28 cellular contexts compared by ENCODE assay signal in genomic region chr1:88284666-88285366, GRCh38.
"Had no signal": no experiment of that assay in that cellular context is flagged by ENCODE, and none has a peak within 500 bp of the region (broad histone marks: within the 10 kb centered on the region; RNA-seq: fewer than 3 reads in every experiment).

No MANE protein-coding gene starts in this region.

- H3K36me3 Mint-ChIP-seq: mesothelial cell of epicardium; natural killer cell; neural progenitor cell; stimulated activated memory B cell treated with anti-CD40 and anti-IgM and Interleukin-4, amounts not matched to agents 10 μg/mL and 1 μg/mL and 100 μg/mL, for 72 hours; type B pancreatic cell had no signal

- H3K27ac Mint-ChIP-seq: mesothelial cell of epicardium; naive B cell; natural killer cell; nephron progenitor cell; neural progenitor cell; progenitor cell of endocrine pancreas; stimulated activated memory B cell treated with anti-CD40 and anti-IgM and Interleukin-4, amounts not matched to agents 10 μg/mL and 1 μg/mL and 100 μg/mL, for 72 hours; stimulated activated naive CD8-positive, alpha-beta T cell treated with anti-CD3 and anti-CD28 coated beads, Interleukin-15, amount 100 ng/mL, for 72 hours; type B pancreatic cell had no signal

- ATAC-seq: heart right ventricle; left cardiac atrium; left lung; natural killer cell; sciatic nerve; stimulated activated memory B cell treated with anti-CD40 and anti-IgM and Interleukin-4, amounts not matched to agents 10 μg/mL and 1 μg/mL and 100 μg/mL, for 72 hours; stimulated activated naive CD8-positive, alpha-beta T cell treated with anti-CD3 and anti-CD28 coated beads, Interleukin-15, amount 100 ng/mL, for 72 hours had no signal

- H3K27me3 Mint-ChIP-seq: stimulated activated naive CD8-positive, alpha-beta T cell treated with anti-CD3 and anti-CD28 coated beads, Interleukin-15, amount 100 ng/mL, for 72 hours; type B pancreatic cell had no signal

- H3K4me1 Mint-ChIP-seq: mesothelial cell of epicardium; naive B cell; natural killer cell; nephron progenitor cell; neural progenitor cell; stimulated activated memory B cell treated with anti-CD40 and anti-IgM and Interleukin-4, amounts not matched to agents 10 μg/mL and 1 μg/mL and 100 μg/mL, for 72 hours; stimulated activated naive CD8-positive, alpha-beta T cell treated with anti-CD3 and anti-CD28 coated beads, Interleukin-15, amount 100 ng/mL, for 72 hours had no signal

- H3K4me3 ChIP-seq: heart right ventricle, left lung, lung, neural progenitor cell, right atrium auricular region, skin epidermis, spleen, tibial nerve, vagina had no signal

- H3K27me3 ChIP-seq: heart right ventricle, left lung, neural progenitor cell, neutrophil, right atrium auricular region, spleen, tibial nerve, vagina had no signal

- FAIRE-seq: keratinocyte had no signal

- H3K9me3 Mint-ChIP-seq: type B pancreatic cell had no signal

- H3K4me1 ChIP-seq: heart right ventricle, left lung, neural progenitor cell, right atrium auricular region, spleen, tibial nerve, vagina had no signal

- H3K9me3 ChIP-seq: heart right ventricle, left lung, neutrophil, right atrium auricular region, tibial nerve, vagina had no signal

- H3K4me3 Mint-ChIP-seq: mesothelial cell of epicardium; naive B cell; natural killer cell; nephron progenitor cell; neural progenitor cell; stimulated activated memory B cell treated with anti-CD40 and anti-IgM and Interleukin-4, amounts not matched to agents 10 μg/mL and 1 μg/mL and 100 μg/mL, for 72 hours; stimulated activated naive CD8-positive, alpha-beta T cell treated with anti-CD3 and anti-CD28 coated beads, Interleukin-15, amount 100 ng/mL, for 72 hours; type B pancreatic cell had no signal

- H3K27ac ChIP-seq: heart right ventricle, left lung, neural progenitor cell, neutrophil, right atrium auricular region, skin epidermis, spleen, tibial nerve, vagina had no signal

- DNase-seq: heart right ventricle; hippocampal formation; kidney glomerular epithelial cell; left cardiac atrium; left lung; mesendoderm; naive B cell; natural killer cell; nephron progenitor cell; occipital lobe; spleen; stimulated activated CD4-positive, alpha-beta T cell treated with anti-CD3 and anti-CD28 coated beads, Interleukin-4, amount 100 ng/mL, for 24 hours; stimulated activated naive CD4-positive, alpha-beta T cell treated with Interleukin-2 at 50 U/mL for 16 hours; stimulated activated naive CD8-positive, alpha-beta T cell treated with anti-CD3 and anti-CD28 coated beads, Interleukin-15, amount 100 ng/mL, for 72 hours; substantia nigra had no signal

- H3K36me3 ChIP-seq: heart right ventricle, left lung, neural progenitor cell, neutrophil, right atrium auricular region, spleen, tibial nerve, vagina had no signal

- H3K9ac ChIP-seq: neural progenitor cell had no signal
